Comparison of ENCODE assay signal across 1 cellular context in genomic region chr13:59946924-59947323, GRCh38.
TF ChIP-seq lines count a peak whose summit lies in the region.

No MANE protein-coding gene starts in this region.

TF ChIP-seq in H1, 55 proteins besides CTCF, POLR2A, EP300 and RAD21:
- TF ChIP-seq TEAD4 (IDR thresholded peaks at IDR 0.05; ENCODE audit: low read depth, low read length) (0 out of 2 replicates have a peak, but pooled peaks have one; percentile 4), BRCA1 (IDR thresholded peaks at IDR 0.05; ENCODE audit: low read depth, low read length) (no peak), ATF3 (IDR thresholded peaks at IDR 0.05; ENCODE audit: insufficient read depth, low read depth, low read length) (no peak)
